23 cellular contexts compared by ENCODE assay signal in genomic region chr6:22334778-22335177, GRCh38. TPM values are rescaled to one million over a fixed set of nuclear protein-coding genes. Genes with fewer than 3 reads are reported as not detected.
"Had no signal": no experiment of that assay in that cellular context is flagged by ENCODE, and none has a peak within 500 bp of the region (broad histone marks: within the 10 kb centered on the region; RNA-seq: fewer than 3 reads in every experiment).

No MANE protein-coding gene starts in this region.

- H3K4me3 Mint-ChIP-seq: activated B cell treated with CpG ODN at 0.5 μM for 24 hours; activated T-cell treated with anti-CD3 and anti-CD28 coated beads, Interleukin-2, amount 50 U/mL, for 72 hours; endodermal cell; memory B cell; natural killer cell treated with Interleukin-12 subunit alpha and Interleukin-12 subunit beta and Interleukin-15 and Interleukin-18, amount 100 ng/mL, for 72 hours had no signal

- H3K36me3 Mint-ChIP-seq: activated naive CD4-positive, alpha-beta T cell treated with anti-CD3 and anti-CD28 coated beads, Interleukin-2, amount 50 U/mL, for 72 hours; memory B cell; natural killer cell treated with Interleukin-12 subunit alpha and Interleukin-12 subunit beta and Interleukin-15 and Interleukin-18, amount 100 ng/mL, for 72 hours had no signal

- H3K4me1 ChIP-seq: left ventricle myocardium inferior, right atrium auricular region, tibial artery had no signal

- H3K36me3 ChIP-seq: cardiac muscle cell, left ventricle myocardium inferior, right atrium auricular region, tibial artery had no signal

- H3K4me1 Mint-ChIP-seq: memory B cell had no signal

- H3K9me3 Mint-ChIP-seq: activated B cell treated with CpG ODN at 0.5 μM for 24 hours; activated T-cell treated with anti-CD3 and anti-CD28 coated beads, Interleukin-2, amount 50 U/mL, for 72 hours; endodermal cell had no signal

- H3K4me3 ChIP-seq: cardiac muscle cell, dorsolateral prefrontal cortex, left ventricle myocardium inferior, right atrium auricular region, tibial artery had no signal

- H3K27me3 ChIP-seq: cardiac muscle cell, dorsolateral prefrontal cortex, right atrium auricular region, tibial artery had no signal

- DNase-seq: activated B cell treated with CpG ODN at 0.5 μM for 24 hours; activated CD4-positive, alpha-beta T cell treated with anti-CD3 and anti-CD28 coated beads for 48 hours; activated CD8-positive, alpha-beta memory T cell treated with anti-CD3 and anti-CD28 coated beads, Interleukin-2, amount 50 U/mL, for 48 hours; activated gamma-delta T cell; activated T-cell treated with anti-CD3 and anti-CD28 coated beads, Interleukin-2, amount 50 U/mL, for 72 hours; dorsolateral prefrontal cortex; endodermal cell; erythroblast; hippocampal formation; kidney; left ventricle myocardium inferior; stimulated activated CD4-positive, alpha-beta T cell treated with anti-CD3 and anti-CD28 coated beads, Interleukin-15, amount 100 ng/mL, for 24 hours; stimulated activated CD4-positive, alpha-beta T cell treated with anti-CD3 and anti-CD28 coated beads, Interleukin-4, amount 100 ng/mL, for 24 hours; stimulated activated naive CD4-positive, alpha-beta T cell; tibial artery had no signal

- H3K9me3 ChIP-seq: left ventricle myocardium inferior, right atrium auricular region, tibial artery had no signal

- H3K27me3 Mint-ChIP-seq: activated B cell treated with CpG ODN at 0.5 μM for 24 hours; memory B cell; natural killer cell treated with Interleukin-12 subunit alpha and Interleukin-12 subunit beta and Interleukin-15 and Interleukin-18, amount 100 ng/mL, for 72 hours had no signal

- H3K27ac Mint-ChIP-seq: activated B cell treated with CpG ODN at 0.5 μM for 24 hours; activated naive CD4-positive, alpha-beta T cell treated with anti-CD3 and anti-CD28 coated beads, Interleukin-2, amount 50 U/mL, for 72 hours; activated T-cell treated with anti-CD3 and anti-CD28 coated beads, Interleukin-2, amount 50 U/mL, for 72 hours; endodermal cell; memory B cell; natural killer cell treated with Interleukin-12 subunit alpha and Interleukin-12 subunit beta and Interleukin-15 and Interleukin-18, amount 100 ng/mL, for 72 hours had no signal

- H3K27ac ChIP-seq: cardiac muscle cell, dorsolateral prefrontal cortex, left ventricle myocardium inferior, right atrium auricular region, tibial artery had no signal

RNA-seq across cellular contexts. Expression of gene PRL, which starts 37.9 kb away (rescaled TPM):
- total RNA-seq: activated B cell treated with CpG ODN at 0.5 μM for 24 hours; activated naive CD4-positive, alpha-beta T cell treated with anti-CD3 and anti-CD28 coated beads, Interleukin-2, amount 50 U/mL, for 72 hours; cardiac muscle cell; dorsolateral prefrontal cortex; endodermal cell; fibroblast of villous mesenchyme; glomerular endothelial cell; kidney; left ventricle myocardium inferior; natural killer cell treated with Interleukin-12 subunit alpha and Interleukin-12 subunit beta and Interleukin-15 and Interleukin-18, amount 100 ng/mL, for 72 hours; posterior vena cava; right atrium auricular region had no signal
- polyA plus RNA-seq: cardiac muscle cell had no signal
